17 cellular contexts compared by ENCODE assay signal in the genomic region with DNA sequence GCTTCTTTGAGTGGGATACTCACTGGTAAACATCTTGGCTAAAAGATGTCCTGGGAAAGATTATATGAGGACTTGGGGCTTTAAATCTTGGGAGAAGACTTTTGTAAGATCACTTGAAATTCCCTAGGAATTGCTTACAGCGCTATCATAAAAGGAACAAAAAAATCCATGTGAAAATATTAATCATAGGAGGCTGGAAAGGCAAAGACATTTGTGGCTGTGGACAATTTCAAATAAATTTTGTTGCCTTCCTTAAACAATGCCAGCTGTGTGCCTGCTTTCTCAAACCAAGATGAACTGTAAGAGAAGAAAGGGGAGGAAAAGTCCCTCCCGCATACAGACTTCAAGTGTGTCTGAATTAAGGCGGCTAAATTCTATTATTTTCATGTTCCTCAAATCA.
"Had no signal": no experiment of that assay in that cellular context is flagged by ENCODE, and none has a peak within 500 bp of the region (broad histone marks: within the 10 kb centered on the region; RNA-seq: fewer than 3 reads in every experiment).

No MANE protein-coding gene starts in this region.

- H3K4me1 Mint-ChIP-seq: activated CD4-positive, alpha-beta T cell treated with anti-CD3 and anti-CD28 coated beads, Interleukin-2, amount 10 ng/mL, durations not matched to agents 7 days and 5 days; naive B cell had no signal

- H3K27ac Mint-ChIP-seq: activated CD4-positive, alpha-beta T cell treated with anti-CD3 and anti-CD28 coated beads, Interleukin-2, amount 10 ng/mL, durations not matched to agents 7 days and 5 days; activated T-helper 2 cell treated with anti-CD3 and anti-CD28 coated beads, Interferon-gamma antibody, Interleukin-2, Interleukin-4, amounts not matched to agents 10 μg/mL and 5 μg/mL and 100 μg/mL, durations not matched to agents 14 hours and 24 hours and 36 hours; mesothelial cell of epicardium; naive B cell had no signal

- H3K4me3 ChIP-seq: body of pancreas, heart left ventricle, right atrium auricular region, SK-N-MC had no signal

- H3K27me3 ChIP-seq: body of pancreas, heart left ventricle, right atrium auricular region had no signal

- H3K36me3 ChIP-seq: heart left ventricle, neutrophil, right atrium auricular region had no signal

- FAIRE-seq: keratinocyte had no signal

- H3K4me3 Mint-ChIP-seq: activated CD4-positive, alpha-beta T cell treated with anti-CD3 and anti-CD28 coated beads, Interleukin-2, amount 10 ng/mL, durations not matched to agents 7 days and 5 days; mesothelial cell of epicardium; naive B cell had no signal

- H3K9me3 ChIP-seq: neutrophil had no signal

- ATAC-seq: body of pancreas had no signal

- H3K4me1 ChIP-seq: body of pancreas, right atrium auricular region had no signal

- H3K27ac ChIP-seq: body of pancreas, neutrophil, right atrium auricular region, SK-N-MC had no signal

- DNase-seq: activated CD4-positive, alpha-beta T cell treated with anti-CD3 and anti-CD28 coated beads, Interleukin-2, amount 10 ng/mL, durations not matched to agents 7 days and 5 days; activated CD4-positive, CD25-positive, alpha-beta regulatory T cell; activated naive CD4-positive, alpha-beta T cell treated with anti-CD3 and anti-CD28 coated beads, Interleukin-2, amount 50 U/mL, for 16 hours; body of pancreas; dermis blood vessel endothelial cell; foreskin melanocyte; heart left ventricle; left ventricle myocardium superior; naive B cell; stimulated activated naive CD4-positive, alpha-beta T cell; T-helper 2 cell had no signal
